In genomic region chr6:19771753-19772336, GRCh38 we compare ENCODE assay signal across 20 cellular contexts.
DNase-seq lines count a peak whose midpoint lies in the region; ATAC-seq and TF ChIP-seq lines count a peak whose summit lies in the region.
"Had no signal": no experiment of that assay in that cellular context is flagged by ENCODE, and none has a peak within 500 bp of the region (broad histone marks: within the 10 kb centered on the region; RNA-seq: fewer than 3 reads in every experiment).

No MANE protein-coding gene starts in this region.

- H3K14ac ChIP-seq in IMR-90 (replicated peaks; ENCODE audit: low read depth, low read length) = no peak overlapping the region
- H3K14ac ChIP-seq in H9 (ENCODE audit: insufficient read depth, low read length) = no peak overlapping the region

- peak overlapping the region; percentile 9 for H2AFZ ChIP-seq in IMR-90 (replicated peaks; ENCODE audit: low read length, poor library complexity)
- H2AFZ ChIP-seq in H9 (ENCODE audit: low read length) = no peak overlapping the region

- no peak overlapping the region for H2BK120ac ChIP-seq in IMR-90 (ENCODE audit: low read depth, low read length)
- H2BK120ac ChIP-seq in H9 (ENCODE audit: low read depth, low read length, poor library complexity, severe bottlenecking) = no peak overlapping the region

- H3K36me3 Mint-ChIP-seq in H9 (ENCODE audit: insufficient read depth in 1 of 3, low read depth in 3 of 3) = no peaks in the 10 kb centered on the region
- H3K36me3 Mint-ChIP-seq: natural killer cell had no signal

- no TSS peak for BruUV-seq in IMR-90 (replicated peaks; lab: Mats Ljungman, UMichigan)

- H3K27ac Mint-ChIP-seq in H9 = no peak overlapping the region
- H3K27ac Mint-ChIP-seq: natural killer cell had no signal

- no peak overlapping the region for H3T11ph ChIP-seq in H9 (ENCODE audit: low read length)

- no peak overlapping the region for H3K9ac ChIP-seq in IMR-90 (ENCODE audit: low read depth, low read length)
- no peak overlapping the region for H3K9ac ChIP-seq in H9 (ENCODE audit: extremely low read depth, insufficient read length, low read length)

- H3K23me2 ChIP-seq in H9 (ENCODE audit: insufficient read length, low read depth, low read length, poor library complexity, severe bottlenecking) = no peaks in the 10 kb centered on the region

- H3K4me2 ChIP-seq in IMR-90 (ENCODE audit: low read depth, low read length) (no peak overlapping the region), H9 (ENCODE audit: insufficient read depth, insufficient read length, low read length) (no peak overlapping the region)

- H3K79me1 ChIP-seq in IMR-90 (ENCODE audit: low read depth in 1 of 2, low read length in 2 of 2) (no peaks in the 10 kb centered on the region), H9 (ENCODE audit: insufficient read depth, low read depth, low read length, poor library complexity, severe bottlenecking) (no peaks in the 10 kb centered on the region)

- peak; percentile 54 for ATAC-seq in IMR-90 (ENCODE audit: low read depth)
- no peak for ATAC-seq in GM21390 (IDR thresholded peaks at IDR 0.05; ENCODE audit: unreplicated experiment)
- ATAC-seq: heart right ventricle, natural killer cell had no signal

- H3K9me3 Mint-ChIP-seq in H9 = no peaks in the 10 kb centered on the region

- H2BK5ac ChIP-seq in IMR-90 (ENCODE audit: low read depth, low read length, poor library complexity, severe bottlenecking) = no peak overlapping the region
- no peak overlapping the region for H2BK5ac ChIP-seq in H9 (ENCODE audit: insufficient read length, low read length)

- no peaks in the 10 kb centered on the region for H3K4me1 ChIP-seq in IMR-90 (ENCODE audit: control insufficient read depth, insufficient read depth, low read length)
- no peaks in the 10 kb centered on the region for H3K4me1 ChIP-seq in H9 (ENCODE audit: insufficient read depth, low read length)
- H3K4me1 ChIP-seq: heart right ventricle, spleen had no signal

- H3K18ac ChIP-seq in IMR-90 (ENCODE audit: low read depth, low read length) (no peak overlapping the region), H9 (ENCODE audit: insufficient read length, low read depth, low read length) (no peak overlapping the region)

- H3K36me3 ChIP-seq in IMR-90 (ENCODE audit: control insufficient read depth, insufficient read depth, low read length) (no peaks in the 10 kb centered on the region), brain microvascular endothelial cell (replicated peaks) (no peaks in the 10 kb centered on the region)
- H3K36me3 ChIP-seq: heart right ventricle, spleen had no signal

- TF ChIP-seq CTCF in IMR-90 (conservative IDR thresholded peaks at IDR 0.05; ENCODE audit: low read depth, low read length) (no peak), brain microvascular endothelial cell (IDR thresholded peaks at IDR 0.05; ENCODE audit: low read depth, low read length, missing control alignments) (no peak), H9 (conservative IDR thresholded peaks at IDR 0.05) (no peak)

- H3K27ac ChIP-seq in IMR-90 (ENCODE audit: insufficient read depth, low read length) (no peak overlapping the region), brain microvascular endothelial cell (no peak overlapping the region), H9 (ENCODE audit: insufficient read length, low read depth, low read length) (no peak overlapping the region)
- H3K27ac ChIP-seq: C4-2B, epithelial cell of prostate, heart right ventricle, spleen had no signal

- H2AK9ac ChIP-seq in IMR-90 (replicated peaks; ENCODE audit: low read depth, low read length, poor library complexity) = no peak overlapping the region

- no peak for TF ChIP-seq POLR2A in IMR-90 (IDR thresholded peaks at IDR 0.05; ENCODE audit: low read depth, low read length)

- no peaks in the 10 kb centered on the region for H3K27me3 Mint-ChIP-seq in H9 (ENCODE audit: low read depth)

- H4K20me1 ChIP-seq in IMR-90 (ENCODE audit: insufficient read depth, low read length) = no peaks in the 10 kb centered on the region
- H4K20me1 ChIP-seq in H9 (ENCODE audit: control insufficient read depth, insufficient read depth, insufficient read length) = no peaks in the 10 kb centered on the region

- POLR2A ChIA-PET in IMR-90 (lab: Charles Lee; ENCODE audit: unreplicated experiment) = interaction anchor here (0.6 kb wide), 1 partner anchor 32 kb away, joined by 3 read pairs; no protein-coding TSS in a partner anchor

- H3K4me1 Mint-ChIP-seq in H9 = peaks cover 5 to 6% of the 10 kb centered on the region in 2 experiments
- H3K4me1 Mint-ChIP-seq: natural killer cell had no signal

- H2BK20ac ChIP-seq in IMR-90 (ENCODE audit: low read depth, low read length) = no peak overlapping the region
- H2BK20ac ChIP-seq in H9 (ENCODE audit: low read depth, low read length, poor library complexity, severe bottlenecking) = no peak overlapping the region

- intact Hi-C loops in IMR-90 (cut with micrococcal nuclease) = no loop called here

- dilution Hi-C loops in IMR-90 (cut with HindIII; ENCODE audit: low sequenced_read_pairs, unreplicated experiment) = no loop called here

- no peak overlapping the region for H4K91ac ChIP-seq in IMR-90 (ENCODE audit: insufficient read depth, low read depth, low read length)
- H4K91ac ChIP-seq in H9 (ENCODE audit: insufficient read length, low read depth, low read length) = no peak overlapping the region

- no peak overlapping the region for H3K4me3 ChIP-seq in IMR-90 (ENCODE audit: insufficient read depth, low read depth, low read length)
- no peak overlapping the region for H3K4me3 ChIP-seq in brain microvascular endothelial cell (ENCODE audit: low read depth, low read length)
- H3K4me3 ChIP-seq: heart right ventricle, spleen had no signal

- H2AK5ac ChIP-seq in IMR-90 (ENCODE audit: low read depth, low read length) = no peak overlapping the region
- no peak overlapping the region for H2AK5ac ChIP-seq in H9 (ENCODE audit: insufficient read length, low read length)

- H3K9me1 ChIP-seq in IMR-90 (ENCODE audit: insufficient read depth, low read length) = no peaks in the 10 kb centered on the region

- peak; percentile 38 for DNase-seq in AG20443 (ENCODE audit: low spot score)
- peak; percentile 64 for DNase-seq in IMR-90
- DNase-seq in brain microvascular endothelial cell = peak; percentile 43
- DNase-seq in kidney tubule cell (ENCODE audit: low spot score) = peak; percentile 53
- DNase-seq in NCI-H2171 treated with DMSO at 0.1 percent for 48 hours (lab: John Stamatoyannopoulos, UW) = no peak
- DNase-seq in H9 = no peak
- DNase-seq in NCI-H2029 treated with DMSO at 0.1 percent for 48 hours (lab: John Stamatoyannopoulos, UW) = no peak
- DNase-seq: activated CD4-positive, alpha-beta T cell treated with anti-CD3 and anti-CD28 coated beads for 48 hours; activated naive CD4-positive, alpha-beta T cell treated with Interleukin-2 at 50 U/mL for 16 hours; heart right ventricle; Karpas-422; natural killer cell; NCI-H187; NCI-H510A treated with DMSO at 0.1 percent for 48 hours; SIG-M5; spleen; T-helper 9 cell had no signal

- H3K23ac ChIP-seq in IMR-90 (ENCODE audit: low read depth, low read length) = no peak overlapping the region
- H3K23ac ChIP-seq in H9 (ENCODE audit: insufficient read length, low read depth, low read length) = no peak overlapping the region

- no peak overlapping the region for H3K4ac ChIP-seq in IMR-90 (ENCODE audit: low read depth, low read length)
- no peak overlapping the region for H3K4ac ChIP-seq in H9 (ENCODE audit: low read depth, low read length)

- no peak overlapping the region for H2BK12ac ChIP-seq in H9 (ENCODE audit: insufficient read length, low read depth, low read length)

- no peak overlapping the region for H4K8ac ChIP-seq in IMR-90 (ENCODE audit: low read depth in 2 of 2, low read length in 2 of 2)
- H4K8ac ChIP-seq in H9 (replicated peaks; ENCODE audit: insufficient read length, low read depth, low read length) = no peak overlapping the region

- no peaks in the 10 kb centered on the region for H3K27me3 ChIP-seq in IMR-90 (ENCODE audit: control insufficient read depth, insufficient read depth, low read length)
- no peaks in the 10 kb centered on the region for H3K27me3 ChIP-seq in brain microvascular endothelial cell (replicated peaks)
- no peaks in the 10 kb centered on the region for H3K27me3 ChIP-seq in H9 (ENCODE audit: insufficient read depth, low read length)
- H3K27me3 ChIP-seq: heart right ventricle, spleen had no signal

- TF ChIP-seq RAD21 in IMR-90 (IDR thresholded peaks at IDR 0.05; ENCODE audit: low read length) = no peak

- H3K9me3 ChIP-seq in IMR-90 (ENCODE audit: control insufficient read depth, insufficient read depth, low read length) (no peaks in the 10 kb centered on the region), H9 (ENCODE audit: control insufficient read depth, low read depth, low read length) (no peaks in the 10 kb centered on the region)
- H3K9me3 ChIP-seq: heart right ventricle, spleen had no signal

- H4K5ac ChIP-seq in IMR-90 (ENCODE audit: low read depth, low read length) (no peak overlapping the region), H9 (ENCODE audit: insufficient read length, low read depth, low read length) (no peak overlapping the region)

- H3K4me3 Mint-ChIP-seq in H9 = no peak overlapping the region
- H3K4me3 Mint-ChIP-seq: natural killer cell had no signal

- CTCF ChIA-PET in IMR-90 (lab: Yijun Ruan, JAX) = interaction anchor here (0.8 kb wide), 1 partner anchor 31 kb away, joined by 3 read pairs; no protein-coding TSS in a partner anchor

- H3K56ac ChIP-seq in IMR-90 (ENCODE audit: extremely low read depth, insufficient read depth, low read length) (no peak overlapping the region), H9 (ENCODE audit: insufficient read length, low read depth, low read length) (no peak overlapping the region)

- WGBS in IMR-90 (ENCODE audit: extremely low coverage in 2 of 2, insufficient read length in 1 of 2), 2 experiments = no CpG with 5 or more reads among the region's 5 CpGs
- 100% methylated on average over 2 of the region's 5 CpGs for WGBS in H9 (ENCODE audit: extremely low coverage, insufficient read length, low lambda C conversion rate)

- no peaks in the 10 kb centered on the region for H3K79me2 ChIP-seq in H9 (ENCODE audit: insufficient read depth, low read length)

- in situ Hi-C loops in IMR-90 (cut with MboI; ENCODE audit: low sequenced_read_pairs) = no loop called here
- in situ Hi-C loops in brain microvascular endothelial cell (cut with HindIII; ENCODE audit: low pct_ligation_motif_present, low sequenced_read_pairs) = no loop called here

- H2BK15ac ChIP-seq in IMR-90 (ENCODE audit: low read depth, low read length) (no peak overlapping the region), H9 (ENCODE audit: low read depth, low read length) (no peak overlapping the region)

TF ChIP-seq in IMR-90, 13 proteins besides CTCF, POLR2A, EP300 and RAD21:
- TF ChIP-seq MAFK (IDR thresholded peaks at IDR 0.05; ENCODE audit: low read depth, low read length) = 0 out of 2 replicates have a peak, but pooled peaks have one; percentile 10
- TF ChIP-seq FOS (IDR thresholded peaks at IDR 0.05; ENCODE audit: low read depth, low read length) = peak; percentile 31
- no peak for TF ChIP-seq NFE2L2 (IDR thresholded peaks at IDR 0.05; ENCODE audit: low read depth, low read length)
- TF ChIP-seq CEBPB (IDR thresholded peaks at IDR 0.05; ENCODE audit: low read depth, low read length) = peak; percentile 61

Comparison
In these comparisons a context has a peak if more than half of its experiments do, and no peak if none do; other contexts are left out.
1. DNase-seq: peak in AG20443 (single experiment), IMR-90 (single experiment), brain microvascular endothelial cell (single experiment) and kidney tubule cell (single experiment); none in NCI-H2171 treated with DMSO at 0.1 percent for 48 hours (single experiment), H9 (single experiment) and NCI-H2029 treated with DMSO at 0.1 percent for 48 hours (single experiment).